ENCODE assay signal across 23 cellular contexts in genomic region chr3:105033081-105033480, GRCh38.
DNase-seq lines count a peak whose midpoint lies in the region; ATAC-seq, FAIRE-seq and TF ChIP-seq lines count a peak whose summit lies in the region.
"Had no signal": no experiment of that assay in that cellular context is flagged by ENCODE, and none has a peak within 500 bp of the region (broad histone marks: within the 10 kb centered on the region; RNA-seq: fewer than 3 reads in every experiment).

No MANE protein-coding gene starts in this region.

- H3K4me1 ChIP-seq in body of pancreas (peaks cover 18% of the 10 kb centered on the region), lower lobe of right lung (no peaks in the 10 kb centered on the region), small intestine (ENCODE audit: control insufficient read depth in 2 of 2, insufficient read depth in 1 of 2, low read depth in 1 of 2, low read length in 1 of 2) (no peaks in the 10 kb centered on the region), prostate gland (replicated peaks) (no peaks in the 10 kb centered on the region)
- no peaks in the 10 kb centered on the region for H3K4me1 ChIP-seq in effector memory CD4-positive, alpha-beta T cell (ENCODE audit: control insufficient read depth, insufficient read depth, low read length, poor library complexity, severe bottlenecking)
- H3K4me1 ChIP-seq: BLaER1, Caco-2 had no signal

- no peaks in the 10 kb centered on the region for H3K27me3 ChIP-seq in body of pancreas
- no peaks in the 10 kb centered on the region for H3K27me3 ChIP-seq in lower lobe of right lung (ENCODE audit: low read depth)
- H3K27me3 ChIP-seq in small intestine (ENCODE audit: control insufficient read depth in 2 of 2, insufficient read depth in 2 of 2, low read length in 2 of 2): no peaks in the 10 kb centered on the region
- no peaks in the 10 kb centered on the region for H3K27me3 ChIP-seq in prostate gland (replicated peaks; ENCODE audit: insufficient read depth)
- no peaks in the 10 kb centered on the region for H3K27me3 ChIP-seq in effector memory CD4-positive, alpha-beta T cell (replicated peaks; ENCODE audit: control insufficient read depth, insufficient read depth, low read length, poor library complexity, severe bottlenecking)
- H3K27me3 ChIP-seq: BLaER1 had no signal

- peak overlapping the region in 2 of 4 donors; percentile 10 to 13 for H3K27ac ChIP-seq in body of pancreas
- H3K27ac ChIP-seq in lower lobe of right lung: no peak overlapping the region
- no peak overlapping the region for H3K27ac ChIP-seq in small intestine (ENCODE audit: low read depth in 1 of 2, low read length in 1 of 2)
- H3K27ac ChIP-seq in prostate gland: no peak overlapping the region
- no peak overlapping the region for H3K27ac ChIP-seq in effector memory CD4-positive, alpha-beta T cell (ENCODE audit: insufficient read depth, low read length, poor library complexity, severe bottlenecking)
- H3K27ac ChIP-seq: 22Rv1, BLaER1, C4-2B had no signal

- DNase-seq in DMS79 (lab: John Stamatoyannopoulos, UW): peak; percentile 19
- DNase-seq in body of pancreas: no peak
- no peak for DNase-seq in lower lobe of right lung
- DNase-seq in small intestine: peak; percentile 11
- no peak for DNase-seq in medulla oblongata (ENCODE audit: extremely low spot score)
- DNase-seq in D721Med (ENCODE audit: insufficient read length, low spot score): no peak
- no peak for DNase-seq in prostate gland (ENCODE audit: low spot score)
- no peak for DNase-seq in effector memory CD4-positive, alpha-beta T cell
- DNase-seq: Caco-2; CD4-positive, CD25-positive, alpha-beta regulatory T cell; CD8-positive, alpha-beta T cell; DMS 273 treated with DMSO at 0.1 percent for 48 hours; DND-41; H9 had no signal

- intact Hi-C loops in body of pancreas (cut with DNase I): no loop called here
- intact Hi-C loops in lower lobe of right lung (cut with DNase I): no loop called here
- intact Hi-C loops in prostate gland (cut with DNase I): no loop called here

- 55 to 75% methylated on average over 1 of the region's 1 CpG for WGBS in body of pancreas, 2 donors
- WGBS in small intestine, 3 donors: 7 to 57% (median 36%) methylated on average over 1 of the region's 1 CpG
- 54% methylated on average over 1 of the region's 1 CpG for WGBS in prostate gland

- H3K9me3 ChIP-seq in body of pancreas: no peaks in the 10 kb centered on the region
- H3K9me3 ChIP-seq in lower lobe of right lung: no peaks in the 10 kb centered on the region
- H3K9me3 ChIP-seq in small intestine (ENCODE audit: control insufficient read depth, low read depth): no peaks in the 10 kb centered on the region
- no peaks in the 10 kb centered on the region for H3K9me3 ChIP-seq in prostate gland
- H3K9me3 ChIP-seq in effector memory CD4-positive, alpha-beta T cell (ENCODE audit: control insufficient read depth, low read length): no peaks in the 10 kb centered on the region
- H3K9me3 ChIP-seq: BLaER1, Caco-2 had no signal

- H3K4me3 ChIP-seq in body of pancreas (no peak overlapping the region), lower lobe of right lung (no peak overlapping the region), small intestine (ENCODE audit: low read depth in 1 of 2, low read length in 2 of 2) (no peak overlapping the region), prostate gland (no peak overlapping the region)
- no peak overlapping the region for H3K4me3 ChIP-seq in effector memory CD4-positive, alpha-beta T cell (ENCODE audit: insufficient read depth, low read depth, low read length, poor library complexity, severe bottlenecking)
- H3K4me3 ChIP-seq: BLaER1, GM12878, GM23338 had no signal

- no peaks in the 10 kb centered on the region for H3K36me3 ChIP-seq in body of pancreas (replicated peaks in 1 of 2; ENCODE audit: insufficient read depth in 1 of 2, low read depth in 2 of 2)
- H3K36me3 ChIP-seq in lower lobe of right lung: no peaks in the 10 kb centered on the region
- no peaks in the 10 kb centered on the region for H3K36me3 ChIP-seq in small intestine (ENCODE audit: control insufficient read depth in 2 of 2, insufficient read depth in 2 of 2, low read length in 2 of 2)
- no peaks in the 10 kb centered on the region for H3K36me3 ChIP-seq in prostate gland
- H3K36me3 ChIP-seq in effector memory CD4-positive, alpha-beta T cell (ENCODE audit: control insufficient read depth, insufficient read depth, low read length): no peaks in the 10 kb centered on the region
- H3K36me3 ChIP-seq: BLaER1 had no signal

- TF ChIP-seq POLR2A in body of pancreas (IDR thresholded peaks at IDR 0.05) (no peak), prostate gland (IDR thresholded peaks at IDR 0.05) (no peak)

- no peak for TF ChIP-seq CTCF in body of pancreas (IDR thresholded peaks at IDR 0.05)
- no peak for TF ChIP-seq CTCF in lower lobe of right lung (IDR thresholded peaks at IDR 0.05)
- no peak for TF ChIP-seq CTCF in D721Med (IDR thresholded peaks at IDR 0.05; ENCODE audit: insufficient read depth, missing control alignments)
- no peak for TF ChIP-seq CTCF in prostate gland (IDR thresholded peaks at IDR 0.05)

- ATAC-seq in body of pancreas (peak; percentile 40), lower lobe of right lung (peak; percentile 52 to 88)
- ATAC-seq: CD8-positive, alpha-beta T cell; GM12878; GM23338; HCT116 had no signal

- FAIRE-seq in small intestine (lab: Jason Lieb, UNC) (no peak), D721Med (lab: Jason Lieb, UNC) (no peak)
- FAIRE-seq: A204.1, G401.6, GM12878, GM19239 had no signal

Comparison
In these comparisons a context has a peak if more than half of its experiments do, and no peak if none do; other contexts are left out.
1. DNase-seq: peak in DMS79 (single experiment) and small intestine (single experiment); none in body of pancreas (0 of 4), lower lobe of right lung (single experiment), medulla oblongata (single experiment), D721Med (single experiment), prostate gland (single experiment) and effector memory CD4-positive, alpha-beta T cell (0 of 3).